ENCODE assay signal across 15 cellular contexts in genomic region chr5:179269781-179270543, GRCh38.
DNase-seq lines count a peak whose midpoint lies in the region; ATAC-seq and TF ChIP-seq lines count a peak whose summit lies in the region.
"Had no signal": no experiment of that assay in that cellular context is flagged by ENCODE, and none has a peak within 500 bp of the region (broad histone marks: within the 10 kb centered on the region; RNA-seq: fewer than 3 reads in every experiment).

No MANE protein-coding gene starts in this region.

- CTCF ChIA-PET in PC-3 (lab: Charles Lee), result no interaction called here

- H2AFZ ChIP-seq in PC-3 (ENCODE audit: low read length), result no peak overlapping the region

- no peaks in the 10 kb centered on the region for H3K9me2 ChIP-seq in PC-3 (replicated peaks; ENCODE audit: low read length)

- H3K9me3 Mint-ChIP-seq in nephron, result no peaks in the 10 kb centered on the region
- H3K9me3 Mint-ChIP-seq: activated T-helper 17 cell treated with anti-CD3 and anti-CD28 coated beads, Interleukin-2, amount 50 U/mL, for 72 hours; natural killer cell had no signal

- intact Hi-C loops in Right ventricle myocardium inferior (cut with DNase I) (no loop called here), left ventricle myocardium superior (cut with micrococcal nuclease) (no loop called here), esophagus squamous epithelium (cut with DNase I) (no loop called here), PC-3 (cut with micrococcal nuclease) (no loop called here)

- no peak for TF ChIP-seq CTCF in esophagus squamous epithelium (IDR thresholded peaks at IDR 0.05)
- no peak for TF ChIP-seq CTCF in nephron (IDR thresholded peaks at IDR 0.05; ENCODE audit: unreplicated experiment in 3 of 3)
- no peak for TF ChIP-seq CTCF in PC-3 (conservative IDR thresholded peaks at IDR 0.05; ENCODE audit: low read depth, low read length)

- peak overlapping the region in 1 of 3 experiments; percentile 10 for H3K4me3 Mint-ChIP-seq in nephron
- H3K4me3 Mint-ChIP-seq: activated T-helper 17 cell treated with anti-CD3 and anti-CD28 coated beads, Interleukin-2, amount 50 U/mL, for 72 hours; natural killer cell had no signal

- no peaks in the 10 kb centered on the region for H3K36me3 Mint-ChIP-seq in nephron (ENCODE audit: low read depth)
- H3K36me3 Mint-ChIP-seq: natural killer cell had no signal

- no peak overlapping the region for H3K4me2 ChIP-seq in PC-3 (ENCODE audit: low read length)

- WGBS in esophagus squamous epithelium, 2 donors, result 49 to 70% methylated on average over 6 to 9 of the region's 13 CpGs

- peak overlapping the region in 2 of 3 experiments; percentile 99 for H3K27ac Mint-ChIP-seq in nephron
- H3K27ac Mint-ChIP-seq: activated T-helper 17 cell treated with anti-CD3 and anti-CD28 coated beads, Interleukin-2, amount 50 U/mL, for 72 hours; natural killer cell had no signal

- H3K79me2 ChIP-seq in PC-3 (ENCODE audit: low read length), result no peaks in the 10 kb centered on the region

- H3K9me3 ChIP-seq in esophagus squamous epithelium (no peaks in the 10 kb centered on the region), PC-3 (ENCODE audit: low read length) (no peaks in the 10 kb centered on the region)

- POLR2A ChIA-PET in PC-3 (lab: Charles Lee; ENCODE audit: unreplicated experiment), result no interaction called here

- H3K4me1 Mint-ChIP-seq in nephron, result peaks cover 73% of the 10 kb centered on the region
- H3K4me1 Mint-ChIP-seq: activated T-helper 17 cell treated with anti-CD3 and anti-CD28 coated beads, Interleukin-2, amount 50 U/mL, for 72 hours; natural killer cell had no signal

- no peaks in the 10 kb centered on the region for H3F3A ChIP-seq in PC-3 (ENCODE audit: low read length, unreplicated experiment)

- H3K27me3 ChIP-seq in esophagus squamous epithelium, result peaks cover 0 to 19% (median 0%) of the 10 kb centered on the region in 4 donors
- peaks cover 15% of the 10 kb centered on the region for H3K27me3 ChIP-seq in PC-3 (ENCODE audit: low read length)

- no peaks in the 10 kb centered on the region for H4K20me1 ChIP-seq in PC-3 (ENCODE audit: low read length)

- H3K4me3 ChIP-seq in esophagus squamous epithelium (no peak overlapping the region), PC-3 (ENCODE audit: low read length) (no peak overlapping the region)

- no peak overlapping the region for H3K9ac ChIP-seq in PC-3 (ENCODE audit: low read length)

- H3K27ac ChIP-seq in esophagus squamous epithelium, result peak overlapping the region; percentile 13 to 75 (median 54)
- H3K27ac ChIP-seq in PC-3 (ENCODE audit: low read length), result no peak overlapping the region

- ATAC-seq in Right ventricle myocardium inferior (no peak), left ventricle myocardium superior (no peak), PC-3 (no peak), GM19395 (IDR thresholded peaks at IDR 0.05; ENCODE audit: unreplicated experiment) (no peak)
- ATAC-seq: activated T-helper 17 cell treated with anti-CD3 and anti-CD28 coated beads, Interleukin-2, amount 50 U/mL, for 72 hours; natural killer cell had no signal

- no TSS peak for BruUV-seq in PC-3 (replicated peaks; lab: Mats Ljungman, UMichigan)

- H3K4me1 ChIP-seq in esophagus squamous epithelium (peaks cover 7 to 95% (median 39%) of the 10 kb centered on the region in 3 donors), PC-3 (ENCODE audit: insufficient read depth, low read length) (no peaks in the 10 kb centered on the region)

- DNase-seq in Right ventricle myocardium inferior (ENCODE audit: missing footprints), result peak; percentile 42
- DNase-seq in left ventricle myocardium superior, result no peak
- no peak for DNase-seq in esophagus squamous epithelium (lab: John Stamatoyannopoulos, UW)
- peak; percentile 38 for DNase-seq in ureter (ENCODE audit: low spot score)
- no peak for DNase-seq in cerebellar nuclear complex (lab: John Stamatoyannopoulos, UW)
- DNase-seq in PC-3, result no peak
- DNase-seq: activated CD4-positive, alpha-beta T cell treated with anti-CD3 and anti-CD28 coated beads for 4 hours; central memory CD4-positive, alpha-beta T cell; DMS53; HCEC 1CT; natural killer cell; SW 1271 had no signal

- no peak for TF ChIP-seq POLR2A in esophagus squamous epithelium (IDR thresholded peaks at IDR 0.05)

- H3K27me3 Mint-ChIP-seq in nephron (ENCODE audit: low read depth), result no peaks in the 10 kb centered on the region
- H3K27me3 Mint-ChIP-seq: activated T-helper 17 cell treated with anti-CD3 and anti-CD28 coated beads, Interleukin-2, amount 50 U/mL, for 72 hours had no signal

- H3K36me3 ChIP-seq in esophagus squamous epithelium (no peaks in the 10 kb centered on the region), PC-3 (ENCODE audit: low read depth, low read length) (no peaks in the 10 kb centered on the region)

Comparison
In these comparisons a context has a peak if more than half of its experiments do, and no peak if none do; other contexts are left out.
1. DNase-seq: peak in Right ventricle myocardium inferior (single experiment) and ureter (single experiment); none in left ventricle myocardium superior (single experiment), esophagus squamous epithelium (single experiment), cerebellar nuclear complex (0 of 2) and PC-3 (single experiment).